ENCODE assay signal across 21 cellular contexts in genomic region chr1:56137090-56137489, GRCh38.
"Had no signal": no experiment of that assay in that cellular context is flagged by ENCODE, and none has a peak within 500 bp of the region (broad histone marks: within the 10 kb centered on the region; RNA-seq: fewer than 3 reads in every experiment).

No MANE protein-coding gene starts in this region.

- DNase-seq: activated CD4-positive, alpha-beta T cell treated with anti-CD3 and anti-CD28 coated beads, Interleukin-2, amount 50 U/mL, for 4 hours; activated CD8-positive, alpha-beta memory T cell treated with anti-CD3 and anti-CD28 coated beads for 24 hours; activated CD8-positive, alpha-beta memory T cell treated with anti-CD3 and anti-CD28 coated beads, Interleukin-2, amount 50 U/mL, for 48 hours; activated naive CD4-positive, alpha-beta T cell; activated T-cell treated with anti-CD3 and anti-CD28 coated beads, Interleukin-2, amount 50 U/mL, for 4 hours; amygdala; effector CD4-positive, alpha-beta T cell; foreskin melanocyte; glutamatergic neuron; hypothalamus; left ventricle myocardium inferior; midbrain; right cardiac atrium; stimulated activated CD4-positive, alpha-beta T cell treated with anti-CD3 and anti-CD28 coated beads, Interleukin-1b, Interleukin-23, amount 100 ng/mL, for 48 hours; substantia nigra; T-helper 1 cell; thyroid gland had no signal

- ATAC-seq: activated T-cell treated with anti-CD3 and anti-CD28 coated beads, Interleukin-2, amount 50 U/mL, for 4 hours; natural killer cell treated with Interleukin-12 subunit alpha and Interleukin-12 subunit beta and Interleukin-15 and Interleukin-18, amount 100 ng/mL, for 72 hours; right cardiac atrium; WTC11 had no signal

- H3K27ac ChIP-seq: left ventricle myocardium inferior, parathyroid adenoma, skin epidermis, thyroid gland had no signal

- H3K4me3 ChIP-seq: left ventricle myocardium inferior, skin epidermis, thyroid gland had no signal

- H3K27me3 ChIP-seq: thyroid gland had no signal

- H3K9me3 ChIP-seq: left ventricle myocardium inferior, thyroid gland had no signal

- H3K9ac ChIP-seq: parathyroid adenoma had no signal

- H3K36me3 ChIP-seq: left ventricle myocardium inferior, thyroid gland had no signal

- H3K4me1 ChIP-seq: parathyroid adenoma had no signal
